In genomic region chr6:26195376-26195923, GRCh38 we compare ENCODE assay signal across 8 cellular contexts.
A peak's percentile ranks its signal among the peaks of the same experiment; 100 is the strongest.
DNase-seq lines count a peak whose midpoint lies in the region; ATAC-seq lines count a peak whose summit lies in the region.

No MANE protein-coding gene starts in this region.

- intact Hi-C loops in left cardiac atrium (cut with DNase I): no loop called here

- H3K4me1 ChIP-seq in Karpas-422 (ENCODE audit: low read length): peaks cover 39% of the 10 kb centered on the region

- H3K27ac ChIP-seq in Karpas-422 (ENCODE audit: low read length) (peak overlapping the region; percentile 86), angular gyrus (ENCODE audit: low read depth, low read length) (peak overlapping the region; percentile 48)

- ATAC-seq in GM18907 (IDR thresholded peaks at IDR 0.05; ENCODE audit: unreplicated experiment) (peak; percentile 31), left cardiac atrium (peak; percentile 74 to 79), GM21515 (IDR thresholded peaks at IDR 0.05; ENCODE audit: unreplicated experiment) (no peak)

- H3K4me2 ChIP-seq in Karpas-422 (ENCODE audit: low read depth, low read length, poor library complexity, severe bottlenecking): peak overlapping the region; percentile 79

- H3K27me3 ChIP-seq in Karpas-422 (ENCODE audit: low read length): no peaks in the 10 kb centered on the region

- peak; percentile 94 for DNase-seq in ACHN
- peak; percentile 95 for DNase-seq in Karpas-422
- DNase-seq in T-helper 1 cell: peak; percentile 65 to 93 (median 82)
- peak; percentile 93 for DNase-seq in left cardiac atrium
- DNase-seq in pons (ENCODE audit: low spot score): peak; percentile 97

- H3K9me3 ChIP-seq in Karpas-422 (ENCODE audit: low read length): no peaks in the 10 kb centered on the region

- in situ Hi-C loops in ACHN (cut with HindIII; ENCODE audit: low pct_ligation_motif_present, low pct_unique_long_range_greater_than_20kb, low sequenced_read_pairs): no loop called here

- peak overlapping the region; percentile 89 for H3K9ac ChIP-seq in Karpas-422 (ENCODE audit: low read length)

- peaks cover 6% of the 10 kb centered on the region for H3K79me2 ChIP-seq in Karpas-422 (ENCODE audit: low read length)

- no peak overlapping the region; the same call in 1 of the 2 replicates for H2AFZ ChIP-seq in Karpas-422 (ENCODE audit: low read length)

- H3K4me3 ChIP-seq in Karpas-422 (ENCODE audit: low read length): peak overlapping the region; percentile 80

- H4K20me1 ChIP-seq in Karpas-422 (ENCODE audit: insufficient read depth, low read depth, low read length): peaks cover 4% of the 10 kb centered on the region; the same call in 1 of the 2 replicates

- H3K9me2 ChIP-seq in Karpas-422 (replicated peaks; ENCODE audit: insufficient read depth, low read length): no peaks in the 10 kb centered on the region

- no peaks in the 10 kb centered on the region for H3K36me3 ChIP-seq in Karpas-422 (ENCODE audit: insufficient read depth, low read length)
